ENCODE assay signal across 30 cellular contexts in the genomic region with DNA sequence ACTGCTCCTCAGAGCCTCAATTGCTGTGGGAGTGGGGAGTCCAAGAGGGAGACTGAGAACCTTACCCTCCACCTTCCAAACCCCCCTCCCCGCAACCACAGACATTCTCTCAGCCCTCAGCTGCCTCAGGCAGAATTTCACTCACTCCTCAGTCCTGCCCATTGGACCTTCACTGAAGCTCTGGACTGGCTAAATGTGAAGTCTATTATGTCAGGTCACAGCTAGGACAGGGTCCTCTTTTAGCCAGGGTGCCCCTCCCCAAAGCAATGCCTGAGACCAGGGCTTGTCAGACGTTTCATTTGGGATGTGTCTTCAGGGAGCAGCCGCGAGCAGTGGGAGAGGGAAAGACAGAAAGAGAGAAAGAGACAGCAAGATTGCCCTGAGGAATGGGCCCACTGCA.
"Had no signal": no experiment of that assay in that cellular context is flagged by ENCODE, and none has a peak within 500 bp of the region (broad histone marks: within the 10 kb centered on the region; RNA-seq: fewer than 3 reads in every experiment).

No MANE protein-coding gene starts in this region.

- H3K4me3 Mint-ChIP-seq: naive B cell; naive thymus-derived CD8-positive, alpha-beta T cell; natural killer cell treated with Interleukin-12 subunit alpha and Interleukin-12 subunit beta and Interleukin-15 and Interleukin-18, amount 100 ng/mL, for 72 hours; nephron progenitor cell; neural crest cell; stimulated activated effector memory CD8-positive, alpha-beta T cell treated with anti-CD3 and anti-CD28 coated beads, Interleukin-12 subunit alpha, Interleukin-12 subunit beta, amount 100 ng/mL, for 72 hours; stimulated activated naive CD8-positive, alpha-beta T cell treated with anti-CD3 and anti-CD28 coated beads, Interleukin-15, Interleukin-2, amounts not matched to agents 100 ng/mL and 50 ng/mL, for 24 hours; type B pancreatic cell had no signal

- H3K27me3 ChIP-seq: ovary, right lobe of liver, sigmoid colon, suprapubic skin, testis, tibial artery, transverse colon, upper lobe of right lung, uterus had no signal

- H3K79me2 ChIP-seq: parathyroid adenoma had no signal

- H3K36me3 ChIP-seq: ovary, right lobe of liver, sigmoid colon, suprapubic skin, tibial artery, transverse colon, upper lobe of right lung, uterus had no signal

- H3K4me1 Mint-ChIP-seq: naive B cell; naive thymus-derived CD8-positive, alpha-beta T cell; nephron progenitor cell; neural crest cell; stimulated activated effector memory CD8-positive, alpha-beta T cell treated with anti-CD3 and anti-CD28 coated beads, Interleukin-12 subunit alpha, Interleukin-12 subunit beta, amount 100 ng/mL, for 72 hours had no signal

- H3K9me3 Mint-ChIP-seq: nephron progenitor cell; stimulated activated naive CD8-positive, alpha-beta T cell treated with anti-CD3 and anti-CD28 coated beads, Interleukin-15, Interleukin-2, amounts not matched to agents 100 ng/mL and 50 ng/mL, for 24 hours had no signal

- H3K27me3 Mint-ChIP-seq: natural killer cell treated with Interleukin-12 subunit alpha and Interleukin-12 subunit beta and Interleukin-15 and Interleukin-18, amount 100 ng/mL, for 72 hours; stimulated activated naive CD8-positive, alpha-beta T cell treated with anti-CD3 and anti-CD28 coated beads, Interleukin-15, Interleukin-2, amounts not matched to agents 100 ng/mL and 50 ng/mL, for 24 hours had no signal

- DNase-seq: naive B cell; naive thymus-derived CD8-positive, alpha-beta T cell; nephron progenitor cell; occipital lobe; ovary; posterior cingulate gyrus; psoas muscle; right cardiac atrium; right lobe of liver; sigmoid colon; small intestine; stimulated activated CD4-positive, alpha-beta T cell treated with anti-CD3 and anti-CD28 coated beads, Interleukin-15, amount 100 ng/mL, for 24 hours; stimulated activated CD4-positive, alpha-beta T cell treated with anti-CD3 and anti-CD28 coated beads, Interleukin-2, amount 100 ng/mL, for 24 hours; stimulated activated CD4-positive, alpha-beta T cell treated with anti-CD3 and anti-CD28 coated beads, Interleukin-2, amount 100 ng/mL, for 48 hours; stimulated activated CD4-positive, alpha-beta T cell treated with anti-CD3 and anti-CD28 coated beads, Interleukin-4, amount 100 ng/mL, for 24 hours; stimulated activated naive CD4-positive, alpha-beta T cell; substantia nigra; testis; tibial artery; transverse colon; upper lobe of right lung; uterus had no signal

- H3K4me3 ChIP-seq: ovary, psoas muscle, right lobe of liver, sigmoid colon, suprapubic skin, testis, tibial artery, transverse colon, upper lobe of right lung, uterus had no signal

- H3K9ac ChIP-seq: parathyroid adenoma had no signal

- H3K4me1 ChIP-seq: parathyroid adenoma, psoas muscle, right lobe of liver, sigmoid colon, suprapubic skin, testis, tibial artery, transverse colon, upper lobe of right lung, uterus had no signal

- H3K27ac Mint-ChIP-seq: naive B cell; naive thymus-derived CD8-positive, alpha-beta T cell; natural killer cell treated with Interleukin-12 subunit alpha and Interleukin-12 subunit beta and Interleukin-15 and Interleukin-18, amount 100 ng/mL, for 72 hours; nephron progenitor cell; progenitor cell of endocrine pancreas; stimulated activated effector memory CD8-positive, alpha-beta T cell treated with anti-CD3 and anti-CD28 coated beads, Interleukin-12 subunit alpha, Interleukin-12 subunit beta, amount 100 ng/mL, for 72 hours; stimulated activated naive CD8-positive, alpha-beta T cell treated with anti-CD3 and anti-CD28 coated beads, Interleukin-15, Interleukin-2, amounts not matched to agents 100 ng/mL and 50 ng/mL, for 24 hours; type B pancreatic cell had no signal

- ATAC-seq: naive thymus-derived CD8-positive, alpha-beta T cell; natural killer cell treated with Interleukin-12 subunit alpha and Interleukin-12 subunit beta and Interleukin-15 and Interleukin-18, amount 100 ng/mL, for 72 hours; psoas muscle; right cardiac atrium; right lobe of liver; stimulated activated effector memory CD8-positive, alpha-beta T cell treated with anti-CD3 and anti-CD28 coated beads, Interleukin-12 subunit alpha, Interleukin-12 subunit beta, amount 100 ng/mL, for 72 hours; upper lobe of right lung had no signal

- H3K36me3 Mint-ChIP-seq: naive B cell; naive thymus-derived CD8-positive, alpha-beta T cell; natural killer cell treated with Interleukin-12 subunit alpha and Interleukin-12 subunit beta and Interleukin-15 and Interleukin-18, amount 100 ng/mL, for 72 hours; stimulated activated effector memory CD8-positive, alpha-beta T cell treated with anti-CD3 and anti-CD28 coated beads, Interleukin-12 subunit alpha, Interleukin-12 subunit beta, amount 100 ng/mL, for 72 hours; type B pancreatic cell had no signal

- H3K27ac ChIP-seq: ovary, parathyroid adenoma, psoas muscle, right lobe of liver, sigmoid colon, suprapubic skin, testis, tibial artery, transverse colon, upper lobe of right lung, uterus had no signal
